In genomic region chr14:96275182-96276112, GRCh38 we compare ENCODE assay signal across 8 cellular contexts. TPM values are rescaled to one million over a fixed set of nuclear protein-coding genes. Genes with fewer than 3 reads are reported as not detected.
A peak's percentile ranks its signal among the peaks of the same experiment; 100 is the strongest.
DNase-seq lines count a peak whose midpoint lies in the region; ATAC-seq and TF ChIP-seq lines count a peak whose summit lies in the region.

No MANE protein-coding gene starts in this region.

- 13% methylated on average over 16 of the region's 16 CpGs for WGBS in liver

- H3K9me3 ChIP-seq in liver (ENCODE audit: control insufficient read depth in 4 of 4, low read length in 3 of 4), result peaks cover 0 to 6% (median 3%) of the 10 kb centered on the region in 4 donors

- H3K9ac ChIP-seq in liver (ENCODE audit: low read depth in 1 of 2, low read length in 2 of 2), result peak overlapping the region; percentile 3 to 4

- peaks cover 5% of the 10 kb centered on the region for H3K9me3 Mint-ChIP-seq in activated CD4-positive, alpha-beta T cell treated with anti-CD3 and anti-CD28 coated beads for 36 hours (ENCODE audit: low read depth)

- peaks cover 0 to 4% (median 2%) of the 10 kb centered on the region in 4 donors for H3K4me1 ChIP-seq in liver (ENCODE audit: control insufficient read depth in 4 of 4, insufficient read depth in 4 of 4, low read length in 3 of 4)

- no peak for ATAC-seq in activated CD4-positive, CD25-positive, alpha-beta regulatory T cell treated with anti-CD3 and anti-CD28 coated beads, Interleukin-2, amount 50 U/mL, for 24 hours
- peak; percentile 47 for ATAC-seq in activated CD4-positive, alpha-beta T cell treated with anti-CD3 and anti-CD28 coated beads for 36 hours
- ATAC-seq in GM21526 (IDR thresholded peaks at IDR 0.05; ENCODE audit: low FRiP score, unreplicated experiment), result no peak

- TF ChIP-seq RAD21 in liver (IDR thresholded peaks at IDR 0.05), result peak; percentile 97 to 98

- H3K36me3 Mint-ChIP-seq in activated CD4-positive, alpha-beta T cell treated with anti-CD3 and anti-CD28 coated beads for 36 hours (ENCODE audit: low read depth), result peaks cover 8% of the 10 kb centered on the region

- no peaks in the 10 kb centered on the region for H3K27me3 ChIP-seq in liver (ENCODE audit: control insufficient read depth in 4 of 4, insufficient read depth in 4 of 4, low read length in 3 of 4)

- no peaks in the 10 kb centered on the region for H3K4me1 Mint-ChIP-seq in activated CD4-positive, alpha-beta T cell treated with anti-CD3 and anti-CD28 coated beads for 36 hours

- H3K27me3 Mint-ChIP-seq in activated CD4-positive, alpha-beta T cell treated with anti-CD3 and anti-CD28 coated beads for 36 hours, result no peaks in the 10 kb centered on the region

- H3K4me3 Mint-ChIP-seq in activated CD4-positive, alpha-beta T cell treated with anti-CD3 and anti-CD28 coated beads for 36 hours, result no peak overlapping the region

- H3K27ac Mint-ChIP-seq in activated CD4-positive, alpha-beta T cell treated with anti-CD3 and anti-CD28 coated beads for 36 hours, result no peak overlapping the region

- H3K36me3 ChIP-seq in liver (ENCODE audit: control insufficient read depth in 4 of 4, insufficient read depth in 3 of 4, low read depth in 1 of 4, low read length in 3 of 4), result peaks cover 0 to 1% (median 0%) of the 10 kb centered on the region in 4 donors

- POLR2A ChIA-PET in activated CD4-positive, alpha-beta T cell treated with anti-CD3 and anti-CD28 coated beads for 36 hours (lab: Charles Lee), result no interaction called here

- no peak overlapping the region for H3K4me3 ChIP-seq in liver (ENCODE audit: low read depth in 1 of 3, low read length in 3 of 3)

- intact Hi-C loops in activated CD4-positive, alpha-beta T cell treated with anti-CD3 and anti-CD28 coated beads for 36 hours (cut with DNase I, micrococcal nuclease), result loop anchor here (1.0 to 10.0 kb wide), 5 partner anchors 175 to 714 kb away; no protein-coding TSS in a partner anchor

- no peak overlapping the region for H3K27ac ChIP-seq in liver (ENCODE audit: low read depth in 1 of 2, low read length in 2 of 2)

- peak; percentile 12 to 40 (median 26) for DNase-seq in activated CD4-positive, CD25-positive, alpha-beta regulatory T cell (lab: John Stamatoyannopoulos, UW)
- DNase-seq in NCI-H2107 (lab: John Stamatoyannopoulos, UW), result peak; percentile 79
- DNase-seq in activated CD4-positive, alpha-beta T cell treated with anti-CD3 and anti-CD28 coated beads for 36 hours, result peak; percentile 86
- peak; percentile 78 for DNase-seq in cerebellum (ENCODE audit: low spot score)
- peak; percentile 6 to 69 (median 39) for DNase-seq in stimulated activated CD4-positive, alpha-beta T cell treated with anti-CD3 and anti-CD28 coated beads, TNF-alpha, amount 100 ng/mL, for 1 hour (ENCODE audit: low read depth in 3 of 3, low spot score in 1 of 3)

- CTCF ChIA-PET in activated CD4-positive, alpha-beta T cell treated with anti-CD3 and anti-CD28 coated beads for 36 hours (lab: Charles Lee), result interaction anchor here (0.6 to 9.8 kb wide), 17 partner anchors 11 to 1978 kb away, joined by 3 to 94 read pairs (median 4); no protein-coding TSS in a partner anchor

- TF ChIP-seq CTCF in liver (IDR thresholded peaks at IDR 0.05; ENCODE audit: low read depth, low read length, missing input control), result peak; percentile 92

TF ChIP-seq in liver, 16 proteins besides CTCF, POLR2A, EP300 and RAD21:
- no peak for TF ChIP-seq HNF4A (conservative IDR thresholded peaks at IDR 0.05)
- TF ChIP-seq ATF3 (IDR thresholded peaks at IDR 0.05), result no peak
- TF ChIP-seq ZBTB33 (IDR thresholded peaks at IDR 0.05), result no peak
- TF ChIP-seq YY1 (IDR thresholded peaks at IDR 0.05), result no peak
- TF ChIP-seq GABPA (IDR thresholded peaks at IDR 0.05 in 1 of 2, conservative IDR thresholded peaks at IDR 0.05 in 1 of 2), result no peak
- no peak for TF ChIP-seq FOXA1 (IDR thresholded peaks at IDR 0.05)
- TF ChIP-seq RXRA (IDR thresholded peaks at IDR 0.05), result no peak
- TF ChIP-seq FOXA2 (IDR thresholded peaks at IDR 0.05), result no peak
- no peak for TF ChIP-seq EGR1 (IDR thresholded peaks at IDR 0.05; ENCODE audit: low read depth in 2 of 2)
- no peak for TF ChIP-seq SP1 (IDR thresholded peaks at IDR 0.05)
- no peak for TF ChIP-seq TAF1 (conservative IDR thresholded peaks at IDR 0.05)
- TF ChIP-seq JUND (IDR thresholded peaks at IDR 0.05), result no peak
- TF ChIP-seq HNF4G (IDR thresholded peaks at IDR 0.05), result no peak
- TF ChIP-seq NR2F2 (IDR thresholded peaks at IDR 0.05), result no peak
- TF ChIP-seq REST (IDR thresholded peaks at IDR 0.05), result no peak

RNA-seq across cellular contexts. Expression of gene BDKRB1, which starts 19.4 kb away (rescaled TPM):
- not detected for total RNA-seq in activated CD4-positive, alpha-beta T cell treated with anti-CD3 and anti-CD28 coated beads for 36 hours
- total RNA-seq in cerebellum (not detected), liver (not detected)
- polyA plus RNA-seq in liver, result not detected

Comparison
In these comparisons a context has a peak if more than half of its experiments do, and no peak if none do; other contexts are left out.
1. DNase-seq: peak in every context shown above with its lines; median percentile 86 in activated CD4-positive, alpha-beta T cell treated with anti-CD3 and anti-CD28 coated beads for 36 hours; 79 in NCI-H2107; 78 in cerebellum; 39 in stimulated activated CD4-positive, alpha-beta T cell treated with anti-CD3 and anti-CD28 coated beads, TNF-alpha, amount 100 ng/mL, for 1 hour; 26 in activated CD4-positive, CD25-positive, alpha-beta regulatory T cell.